In the genomic region with DNA sequence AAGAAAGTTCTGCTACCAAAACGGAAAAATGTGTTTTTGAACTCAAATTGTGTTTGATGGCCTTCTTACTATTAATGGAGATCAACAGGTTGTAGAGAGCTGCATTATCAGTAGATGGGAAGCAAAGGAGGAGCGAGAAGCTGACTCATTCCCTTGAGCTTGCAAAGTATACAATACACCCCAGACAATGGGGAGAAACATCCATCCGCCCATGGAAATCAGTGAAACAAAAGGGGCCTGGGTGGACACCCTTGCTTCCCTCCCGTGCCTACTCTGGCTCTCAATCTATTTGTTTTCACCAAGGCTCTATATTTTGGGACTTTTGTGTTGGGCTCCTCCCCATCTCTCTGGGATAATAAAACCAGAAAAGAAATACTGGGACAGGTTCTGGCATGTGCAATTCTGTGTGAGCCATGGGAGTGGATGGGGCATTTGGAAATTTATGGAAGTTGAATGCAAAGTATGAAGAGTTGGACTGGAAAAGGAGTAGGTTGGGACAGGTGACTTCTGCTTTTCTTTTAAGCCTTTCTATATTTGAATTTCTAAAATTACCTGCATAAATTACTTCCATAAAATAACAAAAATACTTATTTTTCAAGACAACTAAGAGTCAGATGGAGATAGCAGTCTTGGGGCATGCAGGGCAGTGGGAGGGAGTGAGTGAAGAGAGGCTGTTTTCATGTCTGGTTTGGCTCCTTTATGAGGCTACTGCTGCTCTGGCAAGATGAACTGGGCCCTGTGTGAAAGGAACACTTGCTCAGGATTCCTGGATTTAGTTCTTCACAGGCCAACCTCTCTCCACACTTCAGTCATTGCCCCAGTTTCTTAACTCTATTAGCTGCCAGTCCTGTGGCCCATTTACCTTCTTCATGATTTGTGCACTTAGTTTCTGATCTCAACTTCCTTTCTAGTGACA, we compare ENCODE assay signal across 12 cellular contexts.
DNase-seq lines count a peak whose midpoint lies in the region; ATAC-seq and TF ChIP-seq lines count a peak whose summit lies in the region.
"Had no signal": no experiment of that assay in that cellular context is flagged by ENCODE, and none has a peak within 500 bp of the region (broad histone marks: within the 10 kb centered on the region; RNA-seq: fewer than 3 reads in every experiment).

No MANE protein-coding gene starts in this region.

- no peak overlapping the region for H3K4ac ChIP-seq in neuronal stem cell (ENCODE audit: low read length)

- no peaks in the 10 kb centered on the region for H3K9me3 Mint-ChIP-seq in CD8-positive, alpha-beta T cell
- H3K9me3 Mint-ChIP-seq: CD4-positive, alpha-beta T cell had no signal

- ATAC-seq in CD8-positive, alpha-beta T cell, result no peak
- ATAC-seq: Panc1 had no signal

- TF ChIP-seq CTCF in OCI-LY3 (IDR thresholded peaks at IDR 0.05; ENCODE audit: low read depth, low read length), result no peak
- TF ChIP-seq CTCF in epithelial cell of esophagus (IDR thresholded peaks at IDR 0.05; ENCODE audit: insufficient read depth, low read depth, low read length, missing control alignments), result no peak
- TF ChIP-seq CTCF in CD8-positive, alpha-beta T cell (IDR thresholded peaks at IDR 0.05), result no peak

- H3K9ac ChIP-seq in OCI-LY3 (ENCODE audit: low read length) (no peak overlapping the region), neuronal stem cell (ENCODE audit: low read depth, low read length, poor library complexity) (no peak overlapping the region)

- no peak overlapping the region for H3K27ac Mint-ChIP-seq in CD8-positive, alpha-beta T cell
- H3K27ac Mint-ChIP-seq: CD4-positive, alpha-beta T cell had no signal

- peak overlapping the region; percentile 98; the same call in 1 of the 2 replicates for H3K27ac ChIP-seq in OCI-LY3 (ENCODE audit: low read length)
- H3K27ac ChIP-seq in neuronal stem cell (replicated peaks; ENCODE audit: low read length), result no peak overlapping the region
- H3K27ac ChIP-seq in CD8-positive, alpha-beta T cell (ENCODE audit: low read depth, low read length), result no peak overlapping the region

- peak; percentile 30 for DNase-seq in ELF-1 (ENCODE audit: low read depth, low spot score)
- DNase-seq in epithelial cell of esophagus (ENCODE audit: low read depth), result peak; percentile 81
- no peak for DNase-seq in neuronal stem cell (ENCODE audit: low spot score)
- no peak for DNase-seq in foreskin melanocyte
- no peak for DNase-seq in CD8-positive, alpha-beta T cell
- DNase-seq in HEK293T (ENCODE audit: extremely low spot score), result no peak
- DNase-seq in NCI-H128 (lab: John Stamatoyannopoulos, UW; ENCODE audit: unreplicated experiment), result no peak
- DNase-seq: CD4-positive, alpha-beta T cell; naive B cell; NCI-H2171 treated with DMSO at 0.1 percent for 48 hours had no signal

- peaks cover 12% of the 10 kb centered on the region for H3K4me1 Mint-ChIP-seq in CD8-positive, alpha-beta T cell (ENCODE audit: low read depth)

- CTCF ChIA-PET in CD8-positive, alpha-beta T cell (lab: Charles Lee), result no interaction called here
- CTCF ChIA-PET in HEK293T (lab: Yijun Ruan, JAX), result no interaction called here

- H3K9me3 ChIP-seq in OCI-LY3 (ENCODE audit: insufficient read depth, low read length), result no peaks in the 10 kb centered on the region
- H3K9me3 ChIP-seq in neuronal stem cell (replicated peaks in 1 of 2; ENCODE audit: control insufficient read depth in 2 of 2, insufficient read depth in 1 of 2, low read depth in 1 of 2, low read length in 2 of 2), result peaks cover 0 to 3% of the 10 kb centered on the region in 2 donors
- no peaks in the 10 kb centered on the region for H3K9me3 ChIP-seq in CD8-positive, alpha-beta T cell (ENCODE audit: low read length)

- H3K79me2 ChIP-seq in OCI-LY3 (ENCODE audit: low read length), result no peaks in the 10 kb centered on the region

- H3K27me3 Mint-ChIP-seq in CD8-positive, alpha-beta T cell (ENCODE audit: low read depth), result no peaks in the 10 kb centered on the region
- H3K27me3 Mint-ChIP-seq: CD4-positive, alpha-beta T cell had no signal

- H2BK15ac ChIP-seq in neuronal stem cell (ENCODE audit: low read length), result no peak overlapping the region

- WGBS in neuronal stem cell (ENCODE audit: extremely low coverage in 2 of 2, insufficient read length in 2 of 2, insufficient replicate concordance in 1 of 2), 2 donors, result no CpG with 5 or more reads among the region's 4 CpGs

- H3K79me1 ChIP-seq in neuronal stem cell (ENCODE audit: low read depth, low read length), result no peaks in the 10 kb centered on the region

- H3K4me3 ChIP-seq in OCI-LY3 (ENCODE audit: low read length), result no peak overlapping the region
- H3K4me3 ChIP-seq in epithelial cell of esophagus (ENCODE audit: low read length), result no peak overlapping the region
- no peak overlapping the region for H3K4me3 ChIP-seq in neuronal stem cell (ENCODE audit: low read length in 2 of 2)
- H3K4me3 ChIP-seq in CD8-positive, alpha-beta T cell (ENCODE audit: low read depth, low read length), result no peak overlapping the region

- no peak overlapping the region for H2BK5ac ChIP-seq in neuronal stem cell (ENCODE audit: low read length)

- H3K36me3 ChIP-seq in OCI-LY3 (replicated peaks; ENCODE audit: low read depth, low read length) (no peaks in the 10 kb centered on the region), neuronal stem cell (replicated peaks in 1 of 2; ENCODE audit: control insufficient read depth in 2 of 2, insufficient read depth in 2 of 2, low read length in 2 of 2) (no peaks in the 10 kb centered on the region)
- no peaks in the 10 kb centered on the region for H3K36me3 ChIP-seq in CD8-positive, alpha-beta T cell (ENCODE audit: insufficient read depth, low read length)

- no peak overlapping the region for H2AK5ac ChIP-seq in neuronal stem cell (ENCODE audit: low read depth, low read length)

- intact Hi-C loops in CD8-positive, alpha-beta T cell (cut with DNase I, micrococcal nuclease), result loop anchor here in 1 of 2 experiments (2.0 to 5.0 kb wide), 3 partner anchors 35 to 77 kb away; a partner anchor contains a TSS

- no peaks in the 10 kb centered on the region for H3K36me3 Mint-ChIP-seq in CD8-positive, alpha-beta T cell
- H3K36me3 Mint-ChIP-seq: naive B cell had no signal

- H4K8ac ChIP-seq in neuronal stem cell (ENCODE audit: low read depth, low read length), result no peak overlapping the region

- H2AFZ ChIP-seq in OCI-LY3 (ENCODE audit: low read depth, low read length) (no peak overlapping the region), neuronal stem cell (ENCODE audit: low read length) (peak overlapping the region; percentile 75)

- H3K23ac ChIP-seq in neuronal stem cell (ENCODE audit: low read depth, low read length, poor library complexity), result no peak overlapping the region

- H4K20me1 ChIP-seq in OCI-LY3 (ENCODE audit: insufficient read depth, low read length), result no peaks in the 10 kb centered on the region

- no peak overlapping the region for H2BK12ac ChIP-seq in neuronal stem cell (ENCODE audit: low read length)

- H3K27me3 ChIP-seq in OCI-LY3 (ENCODE audit: low read depth, low read length) (no peaks in the 10 kb centered on the region), neuronal stem cell (ENCODE audit: control insufficient read depth in 3 of 3, insufficient read depth in 3 of 3, low read depth in 1 of 3, low read length in 3 of 3) (no peaks in the 10 kb centered on the region)
- H3K27me3 ChIP-seq in CD8-positive, alpha-beta T cell (ENCODE audit: insufficient read depth, low read length), result no peaks in the 10 kb centered on the region

- H3K4me3 Mint-ChIP-seq in CD8-positive, alpha-beta T cell, result no peak overlapping the region
- H3K4me3 Mint-ChIP-seq: CD4-positive, alpha-beta T cell had no signal

- peak overlapping the region; percentile 5; the same call in 1 of the 2 replicates for H3K4me2 ChIP-seq in OCI-LY3 (ENCODE audit: low read length)
- no peak overlapping the region for H3K4me2 ChIP-seq in neuronal stem cell (ENCODE audit: insufficient read depth, low read length, poor library complexity, severe bottlenecking)

- no peak overlapping the region for H3K18ac ChIP-seq in neuronal stem cell (ENCODE audit: low read length)

- H4K91ac ChIP-seq in neuronal stem cell (ENCODE audit: low read depth, low read length, poor library complexity), result no peak overlapping the region

- H3K14ac ChIP-seq in neuronal stem cell (ENCODE audit: low read length), result no peak overlapping the region

- H2BK120ac ChIP-seq in neuronal stem cell (ENCODE audit: low read depth, low read length), result no peak overlapping the region

- POLR2A ChIA-PET in CD8-positive, alpha-beta T cell (lab: Charles Lee), result no interaction called here
- POLR2A ChIA-PET in HEK293T (lab: Yijun Ruan, JAX), result no interaction called here

- H3K4me1 ChIP-seq in OCI-LY3 (ENCODE audit: low read length) (peaks cover 74% of the 10 kb centered on the region), neuronal stem cell (ENCODE audit: control insufficient read depth in 2 of 2, insufficient read depth in 1 of 2, low read depth in 1 of 2, low read length in 2 of 2) (peaks cover 12 to 14% of the 10 kb centered on the region in 2 donors)
- no peaks in the 10 kb centered on the region for H3K4me1 ChIP-seq in CD8-positive, alpha-beta T cell (ENCODE audit: insufficient read depth, low read length)

TF ChIP-seq in HEK293T, 16 proteins besides CTCF, POLR2A, EP300 and RAD21:
- no peak for TF ChIP-seq NFRKB (IDR thresholded peaks at IDR 0.05)
- TF ChIP-seq ELF4 (IDR thresholded peaks at IDR 0.05), result no peak
- no peak for TF ChIP-seq LEF1 (IDR thresholded peaks at IDR 0.05; ENCODE audit: borderline replicate concordance)
- no peak for TF ChIP-seq SP1 (IDR thresholded peaks at IDR 0.05)
- TF ChIP-seq L3MBTL2 (conservative IDR thresholded peaks at IDR 0.05), result no peak
- TF ChIP-seq ZNF384 (IDR thresholded peaks at IDR 0.05), result no peak
- TF ChIP-seq TARDBP (IDR thresholded peaks at IDR 0.05), result no peak
- no peak for TF ChIP-seq ARNT (IDR thresholded peaks at IDR 0.05)
- no peak for TF ChIP-seq CTBP1 (IDR thresholded peaks at IDR 0.05; ENCODE audit: borderline replicate concordance)
- TF ChIP-seq, protein P1, sequence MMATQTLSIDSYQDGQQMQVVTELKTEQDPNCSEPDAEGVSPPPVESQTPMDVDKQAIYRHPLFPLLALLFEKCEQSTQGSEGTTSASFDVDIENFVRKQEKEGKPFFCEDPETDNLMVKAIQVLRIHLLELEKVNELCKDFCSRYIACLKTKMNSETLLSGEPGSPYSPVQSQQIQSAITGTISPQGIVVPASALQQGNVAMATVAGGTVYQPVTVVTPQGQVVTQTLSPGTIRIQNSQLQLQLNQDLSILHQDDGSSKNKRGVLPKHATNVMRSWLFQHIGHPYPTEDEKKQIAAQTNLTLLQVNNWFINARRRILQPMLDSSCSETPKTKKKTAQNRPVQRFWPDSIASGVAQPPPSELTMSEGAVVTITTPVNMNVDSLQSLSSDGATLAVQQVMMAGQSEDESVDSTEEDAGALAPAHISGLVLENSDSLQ (IDR thresholded peaks at IDR 0.05), result no peak
- TF ChIP-seq HDGF (IDR thresholded peaks at IDR 0.05; ENCODE audit: borderline replicate concordance), result no peak
- TF ChIP-seq FOXM1 (IDR thresholded peaks at IDR 0.05; ENCODE audit: borderline replicate concordance), result no peak
- TF ChIP-seq SUZ12 (IDR thresholded peaks at IDR 0.05), result no peak
- TF ChIP-seq FOXA1 (IDR thresholded peaks at IDR 0.05), result no peak
- TF ChIP-seq BHLHE40 (IDR thresholded peaks at IDR 0.05; ENCODE audit: borderline replicate concordance), result no peak

Comparison
In these comparisons a context has a peak if more than half of its experiments do, and no peak if none do; other contexts are left out.
1. DNase-seq: peak in ELF-1 (single experiment) and epithelial cell of esophagus (single experiment); none in neuronal stem cell (single experiment), foreskin melanocyte (single experiment), CD8-positive, alpha-beta T cell (0 of 7), HEK293T (single experiment) and NCI-H128 (single experiment).